8 cellular contexts compared by ENCODE assay signal in the genomic region with DNA sequence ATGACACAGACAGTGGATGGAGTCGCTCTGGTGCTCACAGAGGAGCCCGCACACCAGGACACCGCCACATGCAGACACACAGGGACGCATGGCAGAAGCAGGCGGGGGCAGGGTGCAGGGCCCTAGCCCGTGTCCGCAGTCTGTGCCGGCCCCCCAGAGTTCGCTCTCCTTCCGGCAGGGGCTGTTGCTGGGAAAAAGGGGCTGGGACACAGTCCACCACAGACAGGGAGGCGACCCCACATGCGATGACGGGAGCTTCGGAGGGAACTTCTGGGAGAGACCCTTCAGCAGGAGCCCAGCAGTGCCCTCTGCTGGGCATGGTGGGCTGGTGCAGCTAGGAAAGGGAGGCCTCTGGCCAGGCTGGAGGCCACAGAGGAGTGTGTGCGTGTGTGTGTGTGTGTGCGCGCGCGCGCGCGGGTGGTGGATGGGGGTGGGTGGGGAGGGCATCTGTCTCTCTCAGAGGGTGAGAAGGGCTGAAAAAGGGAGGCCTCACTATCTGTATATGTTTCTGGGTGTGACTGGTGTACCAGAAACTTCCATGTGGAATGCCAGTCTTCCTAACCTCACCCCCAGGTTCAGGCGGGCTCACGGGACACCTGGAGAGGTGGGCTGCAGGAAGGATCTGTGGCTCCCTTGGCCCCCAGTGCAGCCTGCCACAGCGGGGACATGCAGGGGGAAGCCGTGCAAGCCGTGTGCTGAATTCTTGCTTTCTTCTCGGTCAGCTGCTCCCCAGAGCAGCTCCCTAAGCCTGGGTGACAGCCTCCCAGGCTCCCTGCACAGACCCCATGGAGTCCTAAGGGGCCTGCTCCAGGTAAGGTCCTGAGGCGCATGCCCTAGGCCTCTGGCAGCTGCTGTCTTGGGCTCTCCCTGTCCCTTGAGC.
DNase-seq lines count a peak whose midpoint lies in the region; ATAC-seq and TF ChIP-seq lines count a peak whose summit lies in the region.

No MANE protein-coding gene starts in this region.

- intact Hi-C loops in activated CD8-positive, alpha-beta T cell treated with anti-CD3 and anti-CD28 coated beads for 36 hours (cut with micrococcal nuclease): loop anchor here (5.0 kb wide), 2 partner anchors 93 to 127 kb away; no protein-coding TSS in a partner anchor

- DNase-seq in DMS153 treated with DMSO at 0.1 percent for 48 hours (lab: John Stamatoyannopoulos, UW; ENCODE audit: unreplicated experiment) (peak; percentile 23), NCI-H748 (lab: John Stamatoyannopoulos, UW; ENCODE audit: unreplicated experiment) (peak; percentile 72), memory B cell (ENCODE audit: low spot score in 2 of 2) (peak; percentile 55 to 74)
- DNase-seq in activated CD8-positive, alpha-beta T cell treated with anti-CD3 and anti-CD28 coated beads for 36 hours: peak; percentile 71
- peak; percentile 35 for DNase-seq in effector CD8-positive, alpha-beta T cell (lab: John Stamatoyannopoulos, UW)
- peak; percentile 29 for DNase-seq in stimulated activated CD8-positive, alpha-beta memory T cell treated with anti-CD3 and anti-CD28 coated beads, Interleukin-12 subunit alpha, Interleukin-12 subunit beta, amount 100 ng/mL, for 1 hour (ENCODE audit: low read depth)

- H3K4me1 Mint-ChIP-seq in activated CD8-positive, alpha-beta T cell treated with anti-CD3 and anti-CD28 coated beads for 36 hours (ENCODE audit: low read depth): peaks cover 7% of the 10 kb centered on the region
- H3K4me1 Mint-ChIP-seq in memory B cell: peaks cover 15% of the 10 kb centered on the region

- H3K27me3 Mint-ChIP-seq in activated CD8-positive, alpha-beta T cell treated with anti-CD3 and anti-CD28 coated beads for 36 hours: peaks cover 7% of the 10 kb centered on the region
- peaks cover 18% of the 10 kb centered on the region for H3K27me3 Mint-ChIP-seq in memory B cell

- peak; percentile 45 for ATAC-seq in HG02938 (IDR thresholded peaks at IDR 0.05; ENCODE audit: unreplicated experiment)
- ATAC-seq in activated CD8-positive, alpha-beta T cell treated with anti-CD3 and anti-CD28 coated beads for 36 hours: peak; percentile 93
- ATAC-seq in memory B cell (ENCODE audit: low read depth): peak; percentile 79
- ATAC-seq in GM21737 (IDR thresholded peaks at IDR 0.05; ENCODE audit: unreplicated experiment): no peak

- POLR2A ChIA-PET in activated CD8-positive, alpha-beta T cell treated with anti-CD3 and anti-CD28 coated beads for 36 hours (lab: Charles Lee): no interaction called here

- peak; percentile 82 for TF ChIP-seq CTCF in activated CD8-positive, alpha-beta T cell treated with anti-CD3 and anti-CD28 coated beads for 36 hours (IDR thresholded peaks at IDR 0.05)

- H3K9me3 Mint-ChIP-seq in activated CD8-positive, alpha-beta T cell treated with anti-CD3 and anti-CD28 coated beads for 36 hours: no peaks in the 10 kb centered on the region
- H3K9me3 Mint-ChIP-seq in memory B cell: no peaks in the 10 kb centered on the region

- no peak overlapping the region for H3K27ac Mint-ChIP-seq in activated CD8-positive, alpha-beta T cell treated with anti-CD3 and anti-CD28 coated beads for 36 hours
- no peak overlapping the region for H3K27ac Mint-ChIP-seq in memory B cell

- peak overlapping the region; percentile 51 for H3K4me3 Mint-ChIP-seq in activated CD8-positive, alpha-beta T cell treated with anti-CD3 and anti-CD28 coated beads for 36 hours
- H3K4me3 Mint-ChIP-seq in memory B cell: peak overlapping the region; percentile 11

- no peaks in the 10 kb centered on the region for H3K36me3 Mint-ChIP-seq in activated CD8-positive, alpha-beta T cell treated with anti-CD3 and anti-CD28 coated beads for 36 hours (ENCODE audit: low read depth)
- no peaks in the 10 kb centered on the region for H3K36me3 Mint-ChIP-seq in memory B cell

- CTCF ChIA-PET in activated CD8-positive, alpha-beta T cell treated with anti-CD3 and anti-CD28 coated beads for 36 hours (lab: Charles Lee): interaction anchor here (0.6 to 2.3 kb wide), 28 partner anchors 8 to 423 kb away, joined by 3 to 26 read pairs (median 3); no protein-coding TSS in a partner anchor
